1 cellular context compared by ENCODE assay signal in genomic region chr1:30919025-30919881, GRCh38.
TF ChIP-seq lines count a peak whose summit lies in the region.

No MANE protein-coding gene starts in this region.

TF ChIP-seq in K562, 482 proteins besides CTCF, POLR2A, EP300 and RAD21 (continued from another document and continues in another):
- TF ChIP-seq THRA (IDR thresholded peaks at IDR 0.05) = no peak
- TF ChIP-seq ZNF277 (CRISPR knock-in tag; IDR thresholded peaks at IDR 0.05; ENCODE audit: borderline replicate concordance) = no peak
- TF ChIP-seq DACH1 (IDR thresholded peaks at IDR 0.05; ENCODE audit: partially characterized antibody) = peak; percentile 84
- no peak for TF ChIP-seq SPI1 (IDR thresholded peaks at IDR 0.05; ENCODE audit: borderline replicate concordance, low read depth, low read length)
- no peak for TF ChIP-seq TSC22D4 (tag; IDR thresholded peaks at IDR 0.05)
- TF ChIP-seq HNRNPL (IDR thresholded peaks at IDR 0.05; ENCODE audit: low read depth, low read length) = no peak
- TF ChIP-seq MLLT1 (IDR thresholded peaks at IDR 0.05) = peak in 1 of 2 experiments; percentile 93; a peak in 2 of 4 replicates
- TF ChIP-seq MGA (IDR thresholded peaks at IDR 0.05) = 0 out of 2 replicates have a peak, but pooled peaks have one; percentile 59
- no peak for TF ChIP-seq ZNF165 (CRISPR knock-in tag; IDR thresholded peaks at IDR 0.05; ENCODE audit: borderline replicate concordance)
- no peak for TF ChIP-seq ZNF280B (CRISPR knock-in tag; IDR thresholded peaks at IDR 0.05)
- no peak for TF ChIP-seq ZBTB17 (CRISPR knock-in tag; IDR thresholded peaks at IDR 0.05)
- no peak for TF ChIP-seq ZBTB5 (IDR thresholded peaks at IDR 0.05)
- TF ChIP-seq ZNF253 (CRISPR knock-in tag; conservative IDR thresholded peaks at IDR 0.05) = no peak
- TF ChIP-seq HBP1 (CRISPR knock-in tag; IDR thresholded peaks at IDR 0.05) = no peak
- peak; percentile 56; the same call in 1 of the 2 replicates for TF ChIP-seq CREB1 (IDR thresholded peaks at IDR 0.05)
- no peak for TF ChIP-seq CREB1 (CRISPR knock-in tag; IDR thresholded peaks at IDR 0.05)
- no peak for TF ChIP-seq ELK3 (CRISPR knock-in tag; IDR thresholded peaks at IDR 0.05)
- no peak for TF ChIP-seq GTF2B (IDR thresholded peaks at IDR 0.05; ENCODE audit: extremely low read depth, insufficient read length)
- TF ChIP-seq TFAM (CRISPR knock-in tag; conservative IDR thresholded peaks at IDR 0.05) = no peak
- peak; percentile 23; the same call in 1 of the 2 replicates for TF ChIP-seq CC2D1A (IDR thresholded peaks at IDR 0.05)
- TF ChIP-seq JUN (IDR thresholded peaks at IDR 0.05; ENCODE audit: borderline replicate concordance, low read depth, low read length) = peak; percentile 96
- TF ChIP-seq JUN (CRISPR knock-in tag; IDR thresholded peaks at IDR 0.05; ENCODE audit: borderline replicate concordance) = no peak
- TF ChIP-seq SMARCC2 (IDR thresholded peaks at IDR 0.05; ENCODE audit: low read depth) = peak; percentile 90
- TF ChIP-seq POLR3G (IDR thresholded peaks at IDR 0.05; ENCODE audit: extremely low read depth, insufficient read length, insufficient replicate concordance) = no peak
- peak; percentile 64 for TF ChIP-seq TAL1 (IDR thresholded peaks at IDR 0.05)
- no peak for TF ChIP-seq BRF2 (IDR thresholded peaks at IDR 0.05; ENCODE audit: borderline replicate concordance, insufficient read depth, insufficient read length)
- no peak for TF ChIP-seq ZNF274 (IDR thresholded peaks at IDR 0.05; ENCODE audit: borderline replicate concordance, low read depth, low read length)
- no peak for TF ChIP-seq NR1H2 (CRISPR knock-in tag; IDR thresholded peaks at IDR 0.05)
